In the genomic region with DNA sequence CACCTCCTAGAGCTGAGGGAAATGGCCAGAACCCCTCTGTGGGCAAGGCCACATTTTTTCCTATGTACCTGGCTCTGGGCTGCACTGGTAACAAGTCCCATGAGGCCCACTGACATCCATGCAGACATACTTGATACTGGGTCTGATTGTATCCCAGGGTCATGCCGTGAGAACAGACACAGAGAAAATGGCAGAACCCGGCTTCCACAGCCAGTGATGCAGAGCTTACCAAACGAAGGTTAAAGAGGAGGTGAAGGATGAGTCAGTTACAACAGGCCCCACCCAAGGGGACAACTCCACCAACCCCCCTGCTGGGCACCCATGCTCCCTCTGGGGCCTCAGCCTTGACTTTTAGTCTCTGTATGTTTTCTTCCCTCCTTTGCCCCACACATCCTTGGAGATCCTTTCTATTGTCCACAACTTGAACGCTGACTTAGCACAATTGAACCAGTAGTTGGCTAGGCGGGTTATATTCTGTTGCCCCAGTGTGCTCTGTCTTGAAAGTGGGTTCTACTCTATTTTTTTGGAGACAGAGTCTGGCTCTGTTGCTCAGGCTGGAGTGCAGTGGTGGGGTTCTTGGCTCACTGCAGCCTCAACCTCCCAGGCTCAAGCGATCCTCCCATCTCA, we compare ENCODE assay signal across 19 cellular contexts.
"Had no signal": no experiment of that assay in that cellular context is flagged by ENCODE, and none has a peak within 500 bp of the region (broad histone marks: within the 10 kb centered on the region; RNA-seq: fewer than 3 reads in every experiment).

No MANE protein-coding gene starts in this region.

- H3K9me3 ChIP-seq: gastroesophageal sphincter, mucosa of descending colon, prostate gland, sigmoid colon had no signal

- H3K79me2 ChIP-seq: parathyroid adenoma had no signal

- H2AFZ ChIP-seq: neural progenitor cell, parathyroid adenoma had no signal

- DNase-seq: dermis blood vessel endothelial cell; esophagus squamous epithelium; foreskin fibroblast; glutamatergic neuron; mammary epithelial cell; mucosa of descending colon; naive thymus-derived CD8-positive, alpha-beta T cell; occipital lobe; retina; sigmoid colon; small intestine; stimulated activated CD4-positive, alpha-beta T cell treated with anti-CD3 and anti-CD28 coated beads, Interleukin-12 subunit alpha, Interleukin-12 subunit beta, amount 100 ng/mL, for 4 hours; stimulated activated naive CD4-positive, alpha-beta T cell treated with Interleukin-2 at 50 U/mL for 16 hours; trophoblast cell had no signal

- H3K4me2 ChIP-seq: neural progenitor cell had no signal

- H3K36me3 ChIP-seq: esophagus squamous epithelium, gastroesophageal sphincter, neural progenitor cell, prostate gland, sigmoid colon had no signal

- H3K27me3 ChIP-seq: esophagus squamous epithelium, gastroesophageal sphincter, neural progenitor cell, sigmoid colon had no signal

- H3K4me1 ChIP-seq: parathyroid adenoma, prostate gland had no signal

- H3K4me3 ChIP-seq: esophagus squamous epithelium, gastroesophageal sphincter, mucosa of descending colon, neural progenitor cell, prostate gland, sigmoid colon had no signal

- ATAC-seq: gastroesophageal sphincter; left lobe of liver; mucosa of descending colon; naive thymus-derived CD8-positive, alpha-beta T cell had no signal

- H3K9ac ChIP-seq: neural progenitor cell, parathyroid adenoma had no signal

- H3K27ac ChIP-seq: esophagus squamous epithelium, gastroesophageal sphincter, neural progenitor cell, parathyroid adenoma, prostate gland, sigmoid colon had no signal
